ENCODE assay signal across 19 cellular contexts in the genomic region with DNA sequence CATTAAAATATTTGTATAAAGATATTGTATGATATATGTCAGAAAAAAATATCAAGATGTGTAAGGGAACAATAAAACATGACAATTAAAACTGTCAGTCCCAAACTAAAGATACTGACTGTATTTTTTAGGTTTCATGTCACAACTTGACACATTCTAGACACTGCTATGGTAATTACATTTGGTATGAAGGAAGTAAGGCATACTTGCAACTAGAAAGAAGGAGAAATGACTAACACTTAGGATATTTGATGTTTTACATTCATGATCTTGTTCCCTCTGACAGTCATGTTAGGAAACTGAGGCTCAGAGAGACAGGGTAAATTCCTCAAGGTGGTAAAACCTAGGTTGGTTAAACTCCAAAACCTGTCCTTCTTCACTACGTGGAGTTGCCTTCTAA.
DNase-seq lines count a peak whose midpoint lies in the region; ATAC-seq, FAIRE-seq and TF ChIP-seq lines count a peak whose summit lies in the region.
"Had no signal": no experiment of that assay in that cellular context is flagged by ENCODE, and none has a peak within 500 bp of the region (broad histone marks: within the 10 kb centered on the region; RNA-seq: fewer than 3 reads in every experiment).

No MANE protein-coding gene starts in this region.

- no TSS peak for BruUV-seq in HepG2 (replicated peaks; lab: Mats Ljungman, UMichigan)
- no TSS peak for BruUV-seq in A673 (replicated peaks; lab: Mats Ljungman, UMichigan)
- no TSS peak for BruUV-seq in PC-9 (replicated peaks; lab: Mats Ljungman, UMichigan)

- H3K9me2 ChIP-seq in neural cell (ENCODE audit: insufficient read depth, low read length), result no peaks in the 10 kb centered on the region
- H3K9me2 ChIP-seq in PC-9 (ENCODE audit: insufficient read depth), result no peaks in the 10 kb centered on the region

- no peak overlapping the region for H2AFZ ChIP-seq in HepG2 (ENCODE audit: low read length)
- H2AFZ ChIP-seq in neural cell (ENCODE audit: low read depth, low read length), result no peak overlapping the region
- H2AFZ ChIP-seq in mesenchymal stem cell (ENCODE audit: low read depth, low read length), result no peak overlapping the region
- H2AFZ ChIP-seq in PC-9, result no peak overlapping the region

- H3K79me2 ChIP-seq in HepG2 (ENCODE audit: insufficient read depth, low read length), result no peaks in the 10 kb centered on the region
- no peaks in the 10 kb centered on the region for H3K79me2 ChIP-seq in neural cell (replicated peaks; ENCODE audit: insufficient read depth, low read length)
- no peaks in the 10 kb centered on the region for H3K79me2 ChIP-seq in PC-9 (ENCODE audit: low read depth)

- POLR2A ChIA-PET in HepG2 (lab: Yijun Ruan, JAX) (no interaction called here), A673 (lab: Charles Lee; ENCODE audit: low non-redundant PET) (no interaction called here), PC-9 (lab: Charles Lee; ENCODE audit: unreplicated experiment) (no interaction called here)

- no peak overlapping the region for H3K4ac ChIP-seq in mesenchymal stem cell (ENCODE audit: low read depth in 1 of 2, low read length in 2 of 2)

- no peak overlapping the region for H3K14ac ChIP-seq in mesenchymal stem cell (ENCODE audit: low read length in 2 of 2)

- H3K79me1 ChIP-seq in mesenchymal stem cell (replicated peaks; ENCODE audit: low read length, poor library complexity, severe bottlenecking), result no peaks in the 10 kb centered on the region

- H3K27me3 ChIP-seq in HepG2 (ENCODE audit: control insufficient read depth in 1 of 2, insufficient read depth in 2 of 2, low read length in 2 of 2), result no peaks in the 10 kb centered on the region
- no peaks in the 10 kb centered on the region for H3K27me3 ChIP-seq in right lobe of liver
- H3K27me3 ChIP-seq in dorsolateral prefrontal cortex, result no peaks in the 10 kb centered on the region
- no peaks in the 10 kb centered on the region for H3K27me3 ChIP-seq in neural cell (ENCODE audit: insufficient read depth, low read depth, low read length)
- H3K27me3 ChIP-seq in mesenchymal stem cell (ENCODE audit: control insufficient read depth in 1 of 2, insufficient read depth in 1 of 2, low read length in 2 of 2), result no peaks in the 10 kb centered on the region
- no peaks in the 10 kb centered on the region for H3K27me3 ChIP-seq in A673 (replicated peaks; ENCODE audit: insufficient read depth, low read depth, low read length, poor library complexity)
- no peaks in the 10 kb centered on the region for H3K27me3 ChIP-seq in gastrocnemius medialis
- H3K27me3 ChIP-seq in PC-9 (ENCODE audit: insufficient read depth, low read depth), result no peaks in the 10 kb centered on the region
- H3K27me3 ChIP-seq: BLaER1 treated with 17β-estradiol and CSF1 and Interleukin-3, amounts not matched to agents 10 nM and 100 nM had no signal

- H4K8ac ChIP-seq in mesenchymal stem cell (ENCODE audit: low read length), result no peak overlapping the region

- DNase-seq in HepG2 (ENCODE audit: low spot score), result no peak
- DNase-seq in right lobe of liver, result no peak
- DNase-seq in dorsolateral prefrontal cortex, result no peak
- no peak for DNase-seq in mesenchymal stem cell
- DNase-seq in A673 (ENCODE audit: low spot score), result no peak
- no peak for DNase-seq in gastrocnemius medialis
- no peak for DNase-seq in PC-9
- DNase-seq: 8988T; CD8-positive, alpha-beta memory T cell; DND-41; HFFc6; MM.1S; NCI-H1092 treated with DMSO at 0.1 percent for 48 hours; NCI-H1694; NCI-H526 treated with DMSO at 0.1 percent for 48 hours; NK-92 treated with Interleukin-12 subunit alpha and Interleukin-12 subunit beta, amount 100 ng/mL, for 24 hours had no signal

- H3K27ac ChIP-seq in HepG2 (ENCODE audit: extremely low read length, insufficient read depth, low read length) (no peak overlapping the region), right lobe of liver (peak overlapping the region in 1 of 3 donors; percentile 77), dorsolateral prefrontal cortex (peak overlapping the region in 46 of 59 donors; percentile 14 to 85 (median 66)), neural cell (ENCODE audit: low read length) (no peak overlapping the region), mesenchymal stem cell (ENCODE audit: low read length, poor library complexity, severe bottlenecking) (no peak overlapping the region), A673 (ENCODE audit: low read depth, low read length, poor library complexity, severe bottlenecking) (no peak overlapping the region), gastrocnemius medialis (no peak overlapping the region), PC-9 (no peak overlapping the region)
- H3K27ac ChIP-seq: BLaER1 treated with 17β-estradiol and CSF1 and Interleukin-3, amounts not matched to agents 10 nM and 100 nM had no signal

- CTCF ChIA-PET in HepG2 (lab: Yijun Ruan, JAX; ENCODE audit: low intra/inter-chr PET ratio, low total read pairs), result no interaction called here
- CTCF ChIA-PET in A673 (lab: Charles Lee), result no interaction called here
- CTCF ChIA-PET in PC-9 (lab: Charles Lee), result no interaction called here

- H3K23ac ChIP-seq in mesenchymal stem cell (ENCODE audit: low read length in 2 of 2), result no peak overlapping the region

- H3K36me3 ChIP-seq in HepG2 (replicated peaks in 1 of 2; ENCODE audit: control insufficient read depth in 1 of 2, insufficient read depth in 2 of 2, low read length in 2 of 2) (no peaks in the 10 kb centered on the region), right lobe of liver (no peaks in the 10 kb centered on the region), neural cell (ENCODE audit: insufficient read depth, low read length) (no peaks in the 10 kb centered on the region), mesenchymal stem cell (ENCODE audit: control insufficient read depth in 1 of 2, insufficient read depth in 2 of 2, low read depth in 1 of 2, low read length in 2 of 2) (no peaks in the 10 kb centered on the region), A673 (ENCODE audit: insufficient read depth, low read length, poor library complexity, severe bottlenecking) (no peaks in the 10 kb centered on the region), gastrocnemius medialis (no peaks in the 10 kb centered on the region), PC-9 (ENCODE audit: low read depth) (no peaks in the 10 kb centered on the region)
- H3K36me3 ChIP-seq: BLaER1 treated with 17β-estradiol and CSF1 and Interleukin-3, amounts not matched to agents 10 nM and 100 nM had no signal

- H2BK5ac ChIP-seq in mesenchymal stem cell (ENCODE audit: low read depth, low read length, poor library complexity, severe bottlenecking), result no peak overlapping the region

- no peak overlapping the region for H2BK12ac ChIP-seq in mesenchymal stem cell (ENCODE audit: low read length in 2 of 2)

- H4K20me1 ChIP-seq in HepG2 (ENCODE audit: insufficient read depth, low read length) (no peaks in the 10 kb centered on the region), neural cell (ENCODE audit: insufficient read depth) (no peaks in the 10 kb centered on the region), PC-9 (ENCODE audit: insufficient read depth) (no peaks in the 10 kb centered on the region)
- H4K20me1 ChIP-seq: BLaER1 treated with 17β-estradiol and CSF1 and Interleukin-3, amounts not matched to agents 10 nM and 100 nM had no signal

- WGBS in HepG2 (ENCODE audit: low lambda C conversion rate), result 0% methylated on average over 1 of the region's 1 CpG
- WGBS in right lobe of liver (ENCODE audit: insufficient coverage, low coverage, low lambda C conversion rate, missing lambda C conversion rate), result 0% methylated on average over 1 of the region's 1 CpG
- WGBS in mesenchymal stem cell, result 0% methylated on average over 1 of the region's 1 CpG

- no peak overlapping the region for H2BK15ac ChIP-seq in mesenchymal stem cell (ENCODE audit: low read depth, poor library complexity, severe bottlenecking)

- intact Hi-C loops in HepG2 (cut with micrococcal nuclease; ENCODE audit: unreplicated experiment) (no loop called here), right lobe of liver (cut with DNase I) (no loop called here), dorsolateral prefrontal cortex (cut with DNase I) (loop anchor here in 1 of 2 donors (10.0 kb wide), 1 partner anchor 92 kb away; no protein-coding TSS in a partner anchor), A673 (cut with micrococcal nuclease; ENCODE audit: unreplicated experiment) (no loop called here), gastrocnemius medialis (cut with DNase I; ENCODE audit: low total_unique reads) (no loop called here), PC-9 (cut with micrococcal nuclease; ENCODE audit: unreplicated experiment) (no loop called here)

- H3K4me2 ChIP-seq in HepG2 (ENCODE audit: low read depth, low read length) (no peak overlapping the region), neural cell (ENCODE audit: low read length) (no peak overlapping the region), mesenchymal stem cell (ENCODE audit: low read length, poor library complexity, severe bottlenecking) (no peak overlapping the region), PC-9 (no peak overlapping the region)
- H3K4me2 ChIP-seq: BLaER1 treated with 17β-estradiol and CSF1 and Interleukin-3, amounts not matched to agents 10 nM and 100 nM had no signal

- ATAC-seq in HepG2 (no peak), right lobe of liver (no peak), gastrocnemius medialis (no peak)

- no peak overlapping the region for H4K91ac ChIP-seq in mesenchymal stem cell (ENCODE audit: low read length)

- FAIRE-seq in HepG2 (lab: Jason Lieb, UNC), result peak; percentile 48
- FAIRE-seq: H1 had no signal

- TF ChIP-seq POLR2A in HepG2 (IDR thresholded peaks at IDR 0.05; ENCODE audit: insufficient read depth in 1 of 2, low read depth in 2 of 2, low read length in 2 of 2) (no peak), right lobe of liver (IDR thresholded peaks at IDR 0.05) (no peak), gastrocnemius medialis (IDR thresholded peaks at IDR 0.05) (no peak)

- TF ChIP-seq RAD21 in HepG2 (CRISPR knock-in tag; IDR thresholded peaks at IDR 0.05) (no peak), neural cell (conservative IDR thresholded peaks at IDR 0.05) (no peak)

- no peaks in the 10 kb centered on the region for H3F3A ChIP-seq in neural cell (ENCODE audit: insufficient read depth, low read length, poor library complexity, severe bottlenecking)
- H3F3A ChIP-seq in PC-9 (ENCODE audit: insufficient read depth, low read depth), result no peaks in the 10 kb centered on the region

- TF ChIP-seq CTCF in HepG2 (CRISPR knock-in tag; IDR thresholded peaks at IDR 0.05), result no peak
- TF ChIP-seq CTCF in right lobe of liver (IDR thresholded peaks at IDR 0.05), result no peak
- no peak for TF ChIP-seq CTCF in dorsolateral prefrontal cortex (IDR thresholded peaks at IDR 0.05 in 54 of 56, conservative IDR thresholded peaks at IDR 0.05 in 2 of 56; ENCODE audit: low read depth in 1 of 56, partially characterized antibody in 56 of 56)
- TF ChIP-seq CTCF in neural cell (IDR thresholded peaks at IDR 0.05; ENCODE audit: poor library complexity, severe bottlenecking), result no peak
- no peak for TF ChIP-seq CTCF in A673 (conservative IDR thresholded peaks at IDR 0.05; ENCODE audit: low read depth, low read length)
- TF ChIP-seq CTCF in gastrocnemius medialis (IDR thresholded peaks at IDR 0.05 in 4 of 5, conservative IDR thresholded peaks at IDR 0.05 in 1 of 5), result no peak
- TF ChIP-seq CTCF in PC-9 (conservative IDR thresholded peaks at IDR 0.05), result no peak

- H3K4me1 ChIP-seq in HepG2 (ENCODE audit: insufficient read depth, low read length), result no peaks in the 10 kb centered on the region
- peaks cover 0 to 38% (median 10%) of the 10 kb centered on the region in 4 donors for H3K4me1 ChIP-seq in right lobe of liver
- H3K4me1 ChIP-seq in mesenchymal stem cell (ENCODE audit: control insufficient read depth, insufficient read depth, low read depth, low read length), result no peaks in the 10 kb centered on the region
- H3K4me1 ChIP-seq in A673 (ENCODE audit: insufficient read depth, low read length, poor library complexity, severe bottlenecking), result no peaks in the 10 kb centered on the region
- no peaks in the 10 kb centered on the region for H3K4me1 ChIP-seq in gastrocnemius medialis
- H3K4me1 ChIP-seq in PC-9 (replicated peaks; ENCODE audit: insufficient read depth), result no peaks in the 10 kb centered on the region

- H2BK120ac ChIP-seq in mesenchymal stem cell (ENCODE audit: low read depth, low read length), result no peak overlapping the region

- no peak overlapping the region for H2AK5ac ChIP-seq in mesenchymal stem cell (ENCODE audit: low read length, severe bottlenecking)

- H3K9me3 ChIP-seq in HepG2 (ENCODE audit: low read length) (no peaks in the 10 kb centered on the region), right lobe of liver (no peaks in the 10 kb centered on the region), neural cell (ENCODE audit: low read length) (no peaks in the 10 kb centered on the region), mesenchymal stem cell (ENCODE audit: control insufficient read depth, low read length) (no peaks in the 10 kb centered on the region), A673 (ENCODE audit: low read depth, low read length, poor library complexity, severe bottlenecking) (no peaks in the 10 kb centered on the region), gastrocnemius medialis (no peaks in the 10 kb centered on the region), PC-9 (ENCODE audit: insufficient read depth, low read depth) (no peaks in the 10 kb centered on the region)
- H3K9me3 ChIP-seq: BLaER1 treated with 17β-estradiol and CSF1 and Interleukin-3, amounts not matched to agents 10 nM and 100 nM had no signal

- in situ Hi-C loops in HepG2 (cut with HindIII; ENCODE audit: extremely low pct_ligation_motif_present, low pct_unique_long_range_greater_than_20kb), result no loop called here
- in situ Hi-C loops in gastrocnemius medialis (cut with MboI; ENCODE audit: low sequenced_read_pairs in 4 of 4), result no loop called here

- no peak overlapping the region for H3K18ac ChIP-seq in mesenchymal stem cell (ENCODE audit: low read depth in 1 of 2, low read length in 2 of 2)

- H3K9ac ChIP-seq in HepG2 (ENCODE audit: insufficient read depth, low read depth, low read length), result no peak overlapping the region
- no peak overlapping the region for H3K9ac ChIP-seq in neural cell (ENCODE audit: low read length)
- H3K9ac ChIP-seq in mesenchymal stem cell (ENCODE audit: low read length), result no peak overlapping the region
- H3K9ac ChIP-seq: BLaER1 treated with 17β-estradiol and CSF1 and Interleukin-3, amounts not matched to agents 10 nM and 100 nM had no signal

- TF ChIP-seq EP300 in HepG2 (IDR thresholded peaks at IDR 0.05; ENCODE audit: low read depth in 2 of 2, low read length in 2 of 2) (no peak), HepG2 (CRISPR knock-in tag; IDR thresholded peaks at IDR 0.05; ENCODE audit: borderline replicate concordance) (no peak), neural cell (conservative IDR thresholded peaks at IDR 0.05; ENCODE audit: poor library complexity, severe bottlenecking) (peak; percentile 47)

- no peak overlapping the region for H3K4me3 ChIP-seq in HepG2 (replicated peaks in 1 of 3; ENCODE audit: insufficient read depth in 1 of 3, low read depth in 2 of 3, low read length in 3 of 3)
- no peak overlapping the region for H3K4me3 ChIP-seq in right lobe of liver
- no peak overlapping the region for H3K4me3 ChIP-seq in dorsolateral prefrontal cortex
- no peak overlapping the region for H3K4me3 ChIP-seq in neural cell (ENCODE audit: low read length)
- H3K4me3 ChIP-seq in mesenchymal stem cell (ENCODE audit: insufficient read depth in 1 of 2, low read depth in 1 of 2, low read length in 2 of 2), result no peak overlapping the region
- H3K4me3 ChIP-seq in A673 (ENCODE audit: low read depth, low read length, poor library complexity, severe bottlenecking), result no peak overlapping the region
- H3K4me3 ChIP-seq in gastrocnemius medialis, result no peak overlapping the region
- H3K4me3 ChIP-seq in PC-9, result no peak overlapping the region
- H3K4me3 ChIP-seq: BLaER1 treated with 17β-estradiol and CSF1 and Interleukin-3, amounts not matched to agents 10 nM and 100 nM had no signal

Comparison
In these comparisons a context has a peak if more than half of its experiments do, and no peak if none do; other contexts are left out.
1. H3K27ac ChIP-seq: peak in dorsolateral prefrontal cortex (46 of 59); none in HepG2 (single experiment), neural cell (single experiment), mesenchymal stem cell (single experiment), A673 (single experiment), gastrocnemius medialis (0 of 4) and PC-9 (single experiment).